16 cellular contexts compared by ENCODE assay signal in genomic region chr2:23626701-23627181, GRCh38.
"Had no signal": no experiment of that assay in that cellular context is flagged by ENCODE, and none has a peak within 500 bp of the region (broad histone marks: within the 10 kb centered on the region; RNA-seq: fewer than 3 reads in every experiment).

No MANE protein-coding gene starts in this region.

- H3K27me3 ChIP-seq: dorsolateral prefrontal cortex, heart left ventricle, ovary, testis, tibial nerve had no signal

- H3K4me1 ChIP-seq: testis had no signal

- H3K4me3 ChIP-seq: dorsolateral prefrontal cortex, heart left ventricle, ovary, testis, tibial nerve had no signal

- DNase-seq: central memory CD4-positive, alpha-beta T cell; cortex of kidney; effector CD8-positive, alpha-beta T cell; hypothalamus; natural killer cell; ovary; right cardiac atrium; small intestine; stimulated activated CD4-positive, alpha-beta T cell treated with anti-CD3 and anti-CD28 coated beads, Interleukin-4, amount 100 ng/mL, for 1 hour; stimulated activated CD8-positive, alpha-beta memory T cell treated with anti-CD3 and anti-CD28 coated beads, Interleukin-4, amount 100 ng/mL, for 48 hours; testis had no signal

- H3K4me1 Mint-ChIP-seq: natural killer cell; stimulated activated effector memory CD8-positive, alpha-beta T cell treated with anti-CD3 and anti-CD28 coated beads, Interleukin-12 subunit alpha, Interleukin-12 subunit beta, amount 100 ng/mL, for 72 hours had no signal

- H3K27ac ChIP-seq: dorsolateral prefrontal cortex, heart left ventricle, ovary, testis had no signal

- H3K4me3 Mint-ChIP-seq: natural killer cell; stimulated activated effector memory CD8-positive, alpha-beta T cell treated with anti-CD3 and anti-CD28 coated beads, Interleukin-12 subunit alpha, Interleukin-12 subunit beta, amount 100 ng/mL, for 72 hours; stimulated activated naive CD8-positive, alpha-beta T cell treated with anti-CD3 and anti-CD28 coated beads, Interleukin-15, Interleukin-2, amounts not matched to agents 100 ng/mL and 50 ng/mL, for 24 hours had no signal

- H3K27me3 Mint-ChIP-seq: stimulated activated naive CD8-positive, alpha-beta T cell treated with anti-CD3 and anti-CD28 coated beads, Interleukin-15, Interleukin-2, amounts not matched to agents 100 ng/mL and 50 ng/mL, for 24 hours had no signal

- H3K36me3 ChIP-seq: heart left ventricle, ovary, tibial nerve had no signal

- H3K36me3 Mint-ChIP-seq: natural killer cell; stimulated activated effector memory CD8-positive, alpha-beta T cell treated with anti-CD3 and anti-CD28 coated beads, Interleukin-12 subunit alpha, Interleukin-12 subunit beta, amount 100 ng/mL, for 72 hours had no signal

- H3K9me3 ChIP-seq: ovary, testis had no signal

- H3K27ac Mint-ChIP-seq: natural killer cell; stimulated activated effector memory CD8-positive, alpha-beta T cell treated with anti-CD3 and anti-CD28 coated beads, Interleukin-12 subunit alpha, Interleukin-12 subunit beta, amount 100 ng/mL, for 72 hours; stimulated activated naive CD8-positive, alpha-beta T cell treated with anti-CD3 and anti-CD28 coated beads, Interleukin-15, Interleukin-2, amounts not matched to agents 100 ng/mL and 50 ng/mL, for 24 hours had no signal
